ENCODE assay signal across 1 cellular context in the genomic region with DNA sequence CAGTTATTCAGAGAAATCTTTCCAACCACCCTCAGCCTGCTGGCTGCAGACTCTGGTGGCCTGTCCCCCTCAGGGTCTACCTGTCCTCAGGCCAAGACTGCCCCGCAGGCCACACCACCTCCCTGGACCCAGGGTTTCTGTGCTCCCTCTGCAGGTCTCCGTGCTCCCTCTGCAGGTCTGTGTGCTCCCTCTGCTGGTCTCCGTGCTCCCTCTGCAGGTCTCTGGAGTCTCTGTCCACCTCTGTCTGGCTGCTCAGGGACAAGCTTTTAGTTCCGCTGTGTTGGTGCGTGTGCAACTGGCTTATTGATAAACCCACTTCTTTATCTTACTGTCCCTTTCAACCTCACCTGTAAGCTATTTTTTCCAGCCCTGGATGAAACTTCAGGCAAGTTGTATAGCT.
TF ChIP-seq lines count a peak whose summit lies in the region.

No MANE protein-coding gene starts in this region.

TF ChIP-seq in H1, 55 proteins besides CTCF, POLR2A, EP300 and RAD21:
- TF ChIP-seq YY1 (IDR thresholded peaks at IDR 0.05; ENCODE audit: low read depth, low read length) (no peak), NANOG (IDR thresholded peaks at IDR 0.05; ENCODE audit: insufficient read depth, low read depth, low read length, poor library complexity, severe bottlenecking) (no peak)
